13 cellular contexts compared by ENCODE assay signal in the genomic region with DNA sequence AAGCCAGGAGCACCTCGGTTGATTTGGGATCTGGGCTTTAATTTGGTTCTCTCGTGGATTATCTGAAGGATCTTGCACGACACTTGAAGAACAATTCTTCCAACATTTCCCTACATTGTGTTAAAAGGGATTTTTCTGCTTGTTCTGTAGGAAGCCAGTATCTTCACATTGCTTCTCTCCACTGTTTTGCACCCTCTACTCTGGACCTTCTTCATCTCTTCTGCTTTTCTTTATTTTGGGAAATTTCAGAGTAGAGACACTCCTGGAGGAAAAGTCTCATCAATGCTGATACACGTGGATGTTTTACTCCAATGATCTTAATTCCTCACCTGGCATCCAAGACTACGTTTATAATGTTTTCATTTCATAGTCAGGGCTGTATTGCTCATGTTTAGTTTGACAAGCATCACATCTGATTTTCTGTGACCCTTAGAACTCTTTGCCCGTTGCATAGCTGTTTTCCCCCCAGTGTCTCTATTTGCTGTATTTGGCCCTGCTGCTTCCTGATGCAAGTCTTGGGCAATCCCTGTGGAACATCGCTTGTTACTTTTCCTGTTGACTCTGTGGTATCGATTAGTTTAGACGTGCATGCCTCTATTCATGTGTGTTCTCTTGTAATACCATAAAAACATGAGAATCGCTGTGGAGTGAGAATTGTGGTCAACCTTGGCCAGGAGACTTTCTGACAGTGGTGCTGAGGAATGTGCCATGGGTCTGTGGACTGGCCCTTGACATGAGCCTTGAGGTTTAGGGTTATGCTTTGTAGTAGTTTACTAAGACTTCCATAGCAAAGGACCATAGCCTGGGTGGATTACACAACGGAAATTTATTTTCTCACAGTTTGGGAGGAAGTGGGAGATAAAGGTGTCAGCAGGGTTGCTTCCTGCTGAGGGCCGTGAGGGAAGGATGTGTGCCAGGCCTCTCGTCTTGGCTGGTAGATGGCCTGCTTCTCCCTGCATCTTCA. TPM values are rescaled to one million over a fixed set of nuclear protein-coding genes. Genes with fewer than 3 reads are reported as not detected.
A peak's percentile ranks its signal among the peaks of the same experiment; 100 is the strongest.
DNase-seq lines count a peak whose midpoint lies in the region; ATAC-seq, FAIRE-seq and TF ChIP-seq lines count a peak whose summit lies in the region.
"Had no signal": no experiment of that assay in that cellular context is flagged by ENCODE, and none has a peak within 500 bp of the region (broad histone marks: within the 10 kb centered on the region; RNA-seq: fewer than 3 reads in every experiment).

No MANE protein-coding gene starts in this region.

- no peak overlapping the region for H3K4me3 Mint-ChIP-seq in stimulated activated naive CD8-positive, alpha-beta T cell treated with anti-CD3 and anti-CD28 coated beads, Interleukin-15, amount 100 ng/mL, for 72 hours
- peak overlapping the region in 1 of 3 donors; percentile 35 for H3K4me3 Mint-ChIP-seq in T-cell
- H3K4me3 Mint-ChIP-seq: activated B cell treated with CpG ODN at 0.5 μM for 24 hours had no signal

- CTCF ChIA-PET in T-cell (lab: Charles Lee), result interaction anchor here in 1 of 2 donors (0.6 kb wide), 1 partner anchor 91 kb away, joined by 3 read pairs; no protein-coding TSS in a partner anchor

- H3K4me1 Mint-ChIP-seq in stimulated activated naive CD8-positive, alpha-beta T cell treated with anti-CD3 and anti-CD28 coated beads, Interleukin-15, amount 100 ng/mL, for 72 hours, result peaks cover 13% of the 10 kb centered on the region
- peaks cover 14 to 34% (median 15%) of the 10 kb centered on the region in 3 donors for H3K4me1 Mint-ChIP-seq in T-cell
- H3K4me1 Mint-ChIP-seq: activated B cell treated with CpG ODN at 0.5 μM for 24 hours had no signal

- peaks cover 4% of the 10 kb centered on the region for H3K4me1 ChIP-seq in HAP-1
- no peaks in the 10 kb centered on the region for H3K4me1 ChIP-seq in kidney (ENCODE audit: control insufficient read depth in 1 of 2, insufficient read depth in 1 of 2, low read depth in 1 of 2, low read length in 2 of 2)

- H3K27ac Mint-ChIP-seq in stimulated activated naive CD8-positive, alpha-beta T cell treated with anti-CD3 and anti-CD28 coated beads, Interleukin-15, amount 100 ng/mL, for 72 hours, result no peak overlapping the region
- H3K27ac Mint-ChIP-seq in T-cell, result peak overlapping the region; percentile 30 to 43
- H3K27ac Mint-ChIP-seq: activated B cell treated with CpG ODN at 0.5 μM for 24 hours had no signal

- POLR2A ChIA-PET in T-cell (lab: Charles Lee), result no interaction called here

- in situ Hi-C loops in HAP-1 (cut with MboI; ENCODE audit: low sequenced_read_pairs), result loop anchor here (25.0 kb wide), 1 partner anchor 568 kb away; no protein-coding TSS in a partner anchor

- DNase-seq in stimulated activated naive CD8-positive, alpha-beta T cell treated with anti-CD3 and anti-CD28 coated beads, Interleukin-15, Interleukin-2, amounts not matched to agents 100 U/mL and 50 U/mL, for 24 hours, result no peak
- no peak for DNase-seq in stimulated activated naive CD8-positive, alpha-beta T cell treated with anti-CD3 and anti-CD28 coated beads, Interleukin-15, amount 100 ng/mL, for 72 hours
- DNase-seq in T-cell (no peak), fibroblast of peridontal ligament (ENCODE audit: extremely low read depth) (peak; percentile 99), urothelium cell line (ENCODE audit: low spot score) (peak; percentile 60), HAP-1 (ENCODE audit: low spot score in 2 of 2) (no peak), NCI-H2081 treated with DMSO at 0.1 percent for 48 hours (lab: John Stamatoyannopoulos, UW) (no peak), kidney (no peak)
- DNase-seq: activated B cell treated with CpG ODN at 0.5 μM for 24 hours, left lung, NCI-H510A, transverse colon had no signal

- H3K9me3 ChIP-seq in HAP-1, result no peaks in the 10 kb centered on the region; the same call in 1 of the 2 replicates
- H3K9me3 ChIP-seq in kidney (ENCODE audit: control insufficient read depth in 1 of 2, low read length in 2 of 2), result no peaks in the 10 kb centered on the region
- H3K9me3 ChIP-seq: left lung, transverse colon had no signal

- no peak overlapping the region for H3K4me3 ChIP-seq in HAP-1
- no peak overlapping the region for H3K4me3 ChIP-seq in kidney (ENCODE audit: low read length in 2 of 2)
- H3K4me3 ChIP-seq: left lung, transverse colon had no signal

- ATAC-seq in stimulated activated naive CD8-positive, alpha-beta T cell treated with anti-CD3 and anti-CD28 coated beads, Interleukin-15, Interleukin-2, amounts not matched to agents 100 U/mL and 50 U/mL, for 24 hours, result peak; percentile 14
- ATAC-seq in stimulated activated naive CD8-positive, alpha-beta T cell treated with anti-CD3 and anti-CD28 coated beads, Interleukin-15, amount 100 ng/mL, for 72 hours, result no peak
- ATAC-seq in T-cell (replicated peaks in 1 of 4), result peak in 3 of 4 experiments; percentile 30 to 53 (median 52)
- ATAC-seq: left lung had no signal

- H3K9me3 Mint-ChIP-seq in stimulated activated naive CD8-positive, alpha-beta T cell treated with anti-CD3 and anti-CD28 coated beads, Interleukin-15, amount 100 ng/mL, for 72 hours, result no peaks in the 10 kb centered on the region
- no peaks in the 10 kb centered on the region for H3K9me3 Mint-ChIP-seq in T-cell
- H3K9me3 Mint-ChIP-seq: activated B cell treated with CpG ODN at 0.5 μM for 24 hours had no signal

- no peaks in the 10 kb centered on the region for H3K27me3 Mint-ChIP-seq in stimulated activated naive CD8-positive, alpha-beta T cell treated with anti-CD3 and anti-CD28 coated beads, Interleukin-15, amount 100 ng/mL, for 72 hours
- H3K27me3 Mint-ChIP-seq in T-cell, result no peaks in the 10 kb centered on the region

- no peaks in the 10 kb centered on the region for H3K27me3 ChIP-seq in HAP-1 (ENCODE audit: low read depth)
- H3K27me3 ChIP-seq: left lung, transverse colon had no signal

- no peak for TF ChIP-seq CTCF in kidney (IDR thresholded peaks at IDR 0.05; ENCODE audit: borderline replicate concordance, extremely low read depth, insufficient read depth)

- no peak overlapping the region for H3K9ac ChIP-seq in kidney (ENCODE audit: low read length in 2 of 2)

- H3K36me3 Mint-ChIP-seq in T-cell, result no peaks in the 10 kb centered on the region

- intact Hi-C loops in kidney (cut with DNase I), result no loop called here

- no peak overlapping the region for H3K27ac ChIP-seq in kidney (ENCODE audit: low read depth in 2 of 2, low read length in 2 of 2)
- H3K27ac ChIP-seq: left lung had no signal

- FAIRE-seq in urothelium cell line (lab: Jason Lieb, UNC) (peak; percentile 23), kidney (lab: Jason Lieb, UNC) (no peak)
- FAIRE-seq: GM19239 had no signal

- H3K36me3 ChIP-seq in HAP-1 (replicated peaks), result no peaks in the 10 kb centered on the region
- no peaks in the 10 kb centered on the region for H3K36me3 ChIP-seq in kidney (ENCODE audit: control insufficient read depth in 1 of 2, insufficient read depth in 2 of 2, low read length in 2 of 2)
- H3K36me3 ChIP-seq: left lung, transverse colon had no signal

RNA-seq across cellular contexts. Expression of gene PLCB1, which starts 12.5 kb away (rescaled TPM):
- total RNA-seq in T-cell (10 to 100 TPM in 2 of 5 donors, 1 to 10 TPM in 3; 3.3 to 15.1 (median 7.4) TPM), kidney (107 TPM)
- polyA plus RNA-seq in kidney (ENCODE audit: insufficient read depth, low read depth, low replicate concordance), result 9.4 TPM

Comparison
In these comparisons a context has a peak if more than half of its experiments do, and no peak if none do; other contexts are left out.
1. DNase-seq: peak in fibroblast of peridontal ligament (single experiment) and urothelium cell line (single experiment); none in stimulated activated naive CD8-positive, alpha-beta T cell treated with anti-CD3 and anti-CD28 coated beads, Interleukin-15, Interleukin-2, amounts not matched to agents 100 U/mL and 50 U/mL, for 24 hours (single experiment), stimulated activated naive CD8-positive, alpha-beta T cell treated with anti-CD3 and anti-CD28 coated beads, Interleukin-15, amount 100 ng/mL, for 72 hours (0 of 2), T-cell (0 of 34), HAP-1 (0 of 2), NCI-H2081 treated with DMSO at 0.1 percent for 48 hours (single experiment) and kidney (single experiment).
2. H3K27ac Mint-ChIP-seq: peak in T-cell (2 of 2); none in stimulated activated naive CD8-positive, alpha-beta T cell treated with anti-CD3 and anti-CD28 coated beads, Interleukin-15, amount 100 ng/mL, for 72 hours (0 of 2).